In the genomic region with DNA sequence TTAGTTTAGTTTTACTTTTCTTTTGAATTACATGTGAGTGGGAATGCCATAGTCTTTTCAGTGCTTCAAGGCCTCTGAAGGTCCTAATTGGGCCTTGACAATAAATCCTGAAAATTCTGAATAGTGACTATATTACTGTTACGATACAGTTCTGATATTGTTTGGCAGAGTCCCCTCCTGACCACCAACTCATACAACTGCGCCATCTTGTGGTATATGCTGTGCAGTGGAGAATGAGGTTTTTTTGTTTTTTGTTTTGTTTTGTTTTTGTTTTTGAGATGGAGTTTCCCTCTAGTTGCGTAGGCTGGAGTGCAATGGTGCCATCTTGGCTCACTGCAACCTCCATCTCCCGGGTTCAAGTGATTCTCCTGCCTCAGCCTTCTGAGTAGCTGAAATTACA, we compare ENCODE assay signal across 9 cellular contexts. TPM values are rescaled to one million over a fixed set of nuclear protein-coding genes. Genes with fewer than 3 reads are reported as not detected.
DNase-seq lines count a peak whose midpoint lies in the region; ATAC-seq and TF ChIP-seq lines count a peak whose summit lies in the region.
"Had no signal": no experiment of that assay in that cellular context is flagged by ENCODE, and none has a peak within 500 bp of the region (broad histone marks: within the 10 kb centered on the region; RNA-seq: fewer than 3 reads in every experiment).

No MANE protein-coding gene starts in this region.

- no peaks in the 10 kb centered on the region for H3K9me3 Mint-ChIP-seq in MCF 10A (ENCODE audit: unreplicated experiment)
- H3K9me3 Mint-ChIP-seq in endodermal cell, result no peaks in the 10 kb centered on the region
- H3K9me3 Mint-ChIP-seq: activated naive CD4-positive, alpha-beta T cell treated with anti-CD3 and anti-CD28 coated beads, Interleukin-2, amount 50 U/mL, for 72 hours had no signal

- no peaks in the 10 kb centered on the region for H3K79me2 ChIP-seq in MM.1S (ENCODE audit: low read length)

- TF ChIP-seq CTCF in MCF 10A (IDR thresholded peaks at IDR 0.05; ENCODE audit: unreplicated experiment) (peak; percentile 43), breast epithelium (IDR thresholded peaks at IDR 0.05) (no peak), MM.1S (IDR thresholded peaks at IDR 0.05; ENCODE audit: low read length) (peak; percentile 63), endodermal cell (conservative IDR thresholded peaks at IDR 0.05) (peak; percentile 86)

- peaks cover 14% of the 10 kb centered on the region for H3K4me1 Mint-ChIP-seq in MCF 10A (ENCODE audit: insufficient read depth, unreplicated experiment)
- peaks cover 12% of the 10 kb centered on the region for H3K4me1 Mint-ChIP-seq in endodermal cell

- peak overlapping the region; percentile 46 for H3K4me2 ChIP-seq in MM.1S (ENCODE audit: low read depth, low read length)

- H3K27me3 Mint-ChIP-seq in MCF 10A (ENCODE audit: insufficient read depth, unreplicated experiment) (peaks cover 61% of the 10 kb centered on the region), endodermal cell (ENCODE audit: insufficient read depth) (peaks cover 5% of the 10 kb centered on the region)

- POLR2A ChIA-PET in MCF 10A (lab: Yijun Ruan, JAX), result no interaction called here

- H3K4me3 Mint-ChIP-seq in MCF 10A (ENCODE audit: unreplicated experiment) (no peak overlapping the region), endodermal cell (no peak overlapping the region)

- no TSS peak for BruUV-seq in MCF 10A (replicated peaks; lab: Mats Ljungman, UMichigan)

- H3K27ac Mint-ChIP-seq in MCF 10A (ENCODE audit: low read depth, unreplicated experiment) (no peak overlapping the region), endodermal cell (no peak overlapping the region)
- H3K27ac Mint-ChIP-seq: activated naive CD4-positive, alpha-beta T cell treated with anti-CD3 and anti-CD28 coated beads, Interleukin-2, amount 50 U/mL, for 72 hours had no signal

- no peak for TF ChIP-seq POLR2A in breast epithelium (IDR thresholded peaks at IDR 0.05)

- 77% methylated on average over 4 of the region's 4 CpGs; no CpG with 5 or more reads in 1 of the 2 experiments for WGBS in endodermal cell (ENCODE audit: insufficient coverage in 1 of 2, insufficient read length in 1 of 2), 2 experiments

- H3K4me3 ChIP-seq in breast epithelium (no peak overlapping the region), MM.1S (ENCODE audit: low read length) (peak overlapping the region; percentile 17; the same call in 1 of the 2 replicates), endodermal cell (ENCODE audit: low read length) (no peak overlapping the region)

- H3K4me1 ChIP-seq in breast epithelium, result no peaks in the 10 kb centered on the region
- H3K4me1 ChIP-seq in MM.1S (ENCODE audit: low read length), result peaks cover 12% of the 10 kb centered on the region
- H3K4me1 ChIP-seq in endodermal cell (ENCODE audit: control insufficient read depth, insufficient read depth, low read length), result no peaks in the 10 kb centered on the region

- CTCF ChIA-PET in MCF 10A (lab: Yijun Ruan, JAX), result interaction anchor here (0.5 to 5.5 kb wide), 18 partner anchors 14 to 592 kb away, joined by 3 to 57 read pairs (median 8); partner anchors contain the start of gene PAK3

- H3K9me2 ChIP-seq in MM.1S (replicated peaks; ENCODE audit: insufficient read depth, low read length), result no peaks in the 10 kb centered on the region

- no peak overlapping the region for H3K27ac ChIP-seq in breast epithelium
- H3K27ac ChIP-seq in MM.1S (ENCODE audit: low read length), result no peak overlapping the region; the same call in 1 of the 2 replicates
- H3K27ac ChIP-seq in endodermal cell (ENCODE audit: low read depth, low read length), result no peak overlapping the region

- intact Hi-C loops in MCF 10A (cut with micrococcal nuclease) (loop anchor here (2.0 kb wide), 1 partner anchor 141 kb away; no protein-coding TSS in a partner anchor), breast epithelium (cut with DNase I; ENCODE audit: low total_unique reads) (no loop called here)

- H4K20me1 ChIP-seq in MM.1S (ENCODE audit: insufficient read depth, low read length), result no peaks in the 10 kb centered on the region

- DNase-seq in MCF 10A (ENCODE audit: unreplicated experiment) (peak; percentile 37), breast epithelium (ENCODE audit: low spot score in 2 of 2) (no peak), MM.1S (peak; percentile 46), endodermal cell (peak; percentile 61), superior temporal gyrus (ENCODE audit: extremely low spot score) (peak; percentile 9), DMS79 treated with DMSO at 0.1 percent for 48 hours (lab: John Stamatoyannopoulos, UW) (no peak)

- H2AFZ ChIP-seq in MM.1S (ENCODE audit: low read length), result peak overlapping the region; percentile 17; the same call in 1 of the 2 replicates

- H3K36me3 ChIP-seq in breast epithelium (no peaks in the 10 kb centered on the region), MM.1S (replicated peaks; ENCODE audit: insufficient read depth, low read length) (no peaks in the 10 kb centered on the region), endodermal cell (ENCODE audit: control insufficient read depth, insufficient read depth, low read length) (no peaks in the 10 kb centered on the region)

- no peaks in the 10 kb centered on the region for H3F3A ChIP-seq in MM.1S (ENCODE audit: insufficient read depth, low read length)

- H3K9ac ChIP-seq in MM.1S (ENCODE audit: low read length) (no peak overlapping the region), endodermal cell (ENCODE audit: extremely low read depth, low read length, poor library complexity, severe bottlenecking) (no peak overlapping the region)

- ATAC-seq in HG03469 (IDR thresholded peaks at IDR 0.05; ENCODE audit: unreplicated experiment) (no peak), HG02885 (IDR thresholded peaks at IDR 0.05; ENCODE audit: poor library complexity, unreplicated experiment) (no peak)
- ATAC-seq: activated naive CD4-positive, alpha-beta T cell treated with anti-CD3 and anti-CD28 coated beads, Interleukin-2, amount 50 U/mL, for 72 hours had no signal

- H3K36me3 Mint-ChIP-seq in MCF 10A (ENCODE audit: insufficient read depth, unreplicated experiment) (no peaks in the 10 kb centered on the region), endodermal cell (ENCODE audit: low read depth) (no peaks in the 10 kb centered on the region)
- H3K36me3 Mint-ChIP-seq: activated naive CD4-positive, alpha-beta T cell treated with anti-CD3 and anti-CD28 coated beads, Interleukin-2, amount 50 U/mL, for 72 hours had no signal

- H3K27me3 ChIP-seq in breast epithelium (peaks cover 0 to 58% of the 10 kb centered on the region in 2 donors), MM.1S (replicated peaks; ENCODE audit: insufficient read depth, low read length) (no peaks in the 10 kb centered on the region), endodermal cell (ENCODE audit: control insufficient read depth, insufficient read depth, low read length, poor library complexity, severe bottlenecking) (no peaks in the 10 kb centered on the region)

- H3K9me3 ChIP-seq in breast epithelium (no peaks in the 10 kb centered on the region), MM.1S (replicated peaks; ENCODE audit: insufficient read depth, low read length) (no peaks in the 10 kb centered on the region), endodermal cell (ENCODE audit: control insufficient read depth, low read length) (no peaks in the 10 kb centered on the region)

RNA-seq across cellular contexts. Expression of gene CHRDL1, which starts 56.6 kb away (rescaled TPM):
- not detected in 2 replicates for total RNA-seq in MCF 10A (2022)
- 100 to 1,000 TPM in 1 of 3 donors, 10 to 100 TPM in 2; 37.3 to 396 (median 72.1) TPM for total RNA-seq in breast epithelium
- total RNA-seq in endodermal cell, result 1 to 10 TPM; 2.2 to 3.6 TPM
- 9.0 TPM for polyA plus RNA-seq in endodermal cell (2013, experiment 1 of 2)
- polyA plus RNA-seq in endodermal cell (2013, experiment 2 of 2), result 7.3 TPM
- total RNA-seq: activated naive CD4-positive, alpha-beta T cell treated with anti-CD3 and anti-CD28 coated beads, Interleukin-2, amount 50 U/mL, for 72 hours had no signal

Comparison
In these comparisons a context has a peak if more than half of its experiments do, and no peak if none do; other contexts are left out.
1. DNase-seq: peak in MCF 10A (single experiment), MM.1S (single experiment), endodermal cell (single experiment) and superior temporal gyrus (single experiment); none in breast epithelium (0 of 2) and DMS79 treated with DMSO at 0.1 percent for 48 hours (single experiment).
2. CTCF ChIP-seq: peak in MCF 10A (single experiment), MM.1S (single experiment) and endodermal cell (single experiment); none in breast epithelium (0 of 3).
3. RNA of gene CHRDL1, which starts 56.6 kb away (total RNA-seq): 37.3 to 396 TPM in breast epithelium; 2.2 to 3.6 TPM in endodermal cell and not detected in MCF 10A; every median in the first group is over 4 times any median in the second.